1 cellular context compared by ENCODE assay signal in the genomic region with DNA sequence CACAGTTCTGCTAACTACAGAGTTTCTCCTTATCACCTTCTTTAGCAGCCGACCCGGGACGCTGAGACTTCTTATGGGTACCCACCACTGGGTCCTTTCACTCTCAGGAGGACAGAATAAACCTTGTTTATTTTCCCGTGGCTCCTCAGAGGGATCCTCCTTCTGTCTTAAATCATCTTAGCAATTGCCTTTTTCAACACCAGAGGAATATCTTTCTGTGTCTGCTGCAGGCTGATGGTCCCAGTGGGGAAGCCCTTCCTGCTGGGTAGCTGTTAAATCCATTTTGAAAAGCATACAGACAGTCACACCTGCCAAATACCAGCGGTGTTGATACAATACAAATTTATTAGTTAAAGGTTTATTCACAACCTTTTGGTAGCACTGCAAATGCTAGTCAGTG.
TF ChIP-seq lines count a peak whose summit lies in the region.

No MANE protein-coding gene starts in this region.

TF ChIP-seq in HEK293, 187 proteins besides CTCF, POLR2A, EP300 and RAD21 (continued from another document):
- TF ChIP-seq, protein P1, sequence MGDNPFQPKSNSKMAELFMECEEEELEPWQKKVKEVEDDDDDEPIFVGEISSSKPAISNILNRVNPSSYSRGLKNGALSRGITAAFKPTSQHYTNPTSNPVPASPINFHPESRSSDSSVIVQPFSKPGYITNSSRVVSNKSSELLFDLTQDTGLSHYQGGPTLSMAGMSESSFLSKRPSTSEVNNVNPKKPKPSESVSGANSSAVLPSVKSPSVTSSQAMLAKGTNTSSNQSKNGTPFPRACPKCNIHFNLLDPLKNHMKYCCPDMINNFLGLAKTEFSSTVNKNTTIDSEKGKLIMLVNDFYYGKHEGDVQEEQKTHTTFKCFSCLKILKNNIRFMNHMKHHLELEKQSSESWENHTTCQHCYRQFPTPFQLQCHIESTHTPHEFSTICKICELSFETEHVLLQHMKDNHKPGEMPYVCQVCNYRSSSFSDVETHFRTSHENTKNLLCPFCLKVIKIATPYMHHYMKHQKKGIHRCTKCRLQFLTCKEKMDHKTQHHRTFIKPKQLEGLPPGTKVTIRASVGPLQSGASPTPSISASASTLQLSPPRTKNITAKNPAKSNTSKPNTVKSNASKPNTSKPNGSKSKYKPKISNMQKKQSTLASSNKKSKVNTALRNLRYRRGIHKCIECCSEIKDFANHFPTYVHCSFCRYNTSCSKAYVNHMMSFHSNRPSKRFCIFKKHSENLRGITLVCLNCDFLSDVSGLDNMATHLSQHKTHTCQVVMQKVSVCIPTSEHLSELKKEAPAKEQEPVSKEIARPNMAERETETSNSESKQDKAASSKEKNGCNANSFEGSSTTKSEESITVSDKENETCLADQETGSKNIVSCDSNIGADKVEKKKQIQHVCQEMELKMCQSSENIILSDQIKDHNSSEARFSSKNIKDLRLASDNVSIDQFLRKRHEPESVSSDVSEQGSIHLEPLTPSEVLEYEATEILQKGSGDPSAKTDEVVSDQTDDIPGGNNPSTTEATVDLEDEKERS (tag by site-specific recombination; IDR thresholded peaks at IDR 0.05), result no peak
- TF ChIP-seq, protein P2, sequence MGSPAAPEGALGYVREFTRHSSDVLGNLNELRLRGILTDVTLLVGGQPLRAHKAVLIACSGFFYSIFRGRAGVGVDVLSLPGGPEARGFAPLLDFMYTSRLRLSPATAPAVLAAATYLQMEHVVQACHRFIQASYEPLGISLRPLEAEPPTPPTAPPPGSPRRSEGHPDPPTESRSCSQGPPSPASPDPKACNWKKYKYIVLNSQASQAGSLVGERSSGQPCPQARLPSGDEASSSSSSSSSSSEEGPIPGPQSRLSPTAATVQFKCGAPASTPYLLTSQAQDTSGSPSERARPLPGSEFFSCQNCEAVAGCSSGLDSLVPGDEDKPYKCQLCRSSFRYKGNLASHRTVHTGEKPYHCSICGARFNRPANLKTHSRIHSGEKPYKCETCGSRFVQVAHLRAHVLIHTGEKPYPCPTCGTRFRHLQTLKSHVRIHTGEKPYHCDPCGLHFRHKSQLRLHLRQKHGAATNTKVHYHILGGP (tag by site-specific recombination; IDR thresholded peaks at IDR 0.05), result no peak
- TF ChIP-seq ZNF174 (tag by site-specific recombination; IDR thresholded peaks at IDR 0.05) (no peak), ZIC2 (tag by site-specific recombination; IDR thresholded peaks at IDR 0.05) (peak; percentile 92), ZNF324 (tag by site-specific recombination; IDR thresholded peaks at IDR 0.05) (no peak), IKZF3 (tag by site-specific recombination; IDR thresholded peaks at IDR 0.05) (no peak), ZBTB20 (tag by site-specific recombination; IDR thresholded peaks at IDR 0.05) (no peak), PRDM1 (tag by site-specific recombination; IDR thresholded peaks at IDR 0.05) (no peak)
- TF ChIP-seq, protein P3, sequence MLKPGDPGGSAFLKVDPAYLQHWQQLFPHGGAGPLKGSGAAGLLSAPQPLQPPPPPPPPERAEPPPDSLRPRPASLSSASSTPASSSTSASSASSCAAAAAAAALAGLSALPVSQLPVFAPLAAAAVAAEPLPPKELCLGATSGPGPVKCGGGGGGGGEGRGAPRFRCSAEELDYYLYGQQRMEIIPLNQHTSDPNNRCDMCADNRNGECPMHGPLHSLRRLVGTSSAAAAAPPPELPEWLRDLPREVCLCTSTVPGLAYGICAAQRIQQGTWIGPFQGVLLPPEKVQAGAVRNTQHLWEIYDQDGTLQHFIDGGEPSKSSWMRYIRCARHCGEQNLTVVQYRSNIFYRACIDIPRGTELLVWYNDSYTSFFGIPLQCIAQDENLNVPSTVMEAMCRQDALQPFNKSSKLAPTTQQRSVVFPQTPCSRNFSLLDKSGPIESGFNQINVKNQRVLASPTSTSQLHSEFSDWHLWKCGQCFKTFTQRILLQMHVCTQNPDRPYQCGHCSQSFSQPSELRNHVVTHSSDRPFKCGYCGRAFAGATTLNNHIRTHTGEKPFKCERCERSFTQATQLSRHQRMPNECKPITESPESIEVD (tag by site-specific recombination; IDR thresholded peaks at IDR 0.05), result peak; percentile 5; the same call in 1 of the 2 replicates
- TF ChIP-seq, protein P4, sequence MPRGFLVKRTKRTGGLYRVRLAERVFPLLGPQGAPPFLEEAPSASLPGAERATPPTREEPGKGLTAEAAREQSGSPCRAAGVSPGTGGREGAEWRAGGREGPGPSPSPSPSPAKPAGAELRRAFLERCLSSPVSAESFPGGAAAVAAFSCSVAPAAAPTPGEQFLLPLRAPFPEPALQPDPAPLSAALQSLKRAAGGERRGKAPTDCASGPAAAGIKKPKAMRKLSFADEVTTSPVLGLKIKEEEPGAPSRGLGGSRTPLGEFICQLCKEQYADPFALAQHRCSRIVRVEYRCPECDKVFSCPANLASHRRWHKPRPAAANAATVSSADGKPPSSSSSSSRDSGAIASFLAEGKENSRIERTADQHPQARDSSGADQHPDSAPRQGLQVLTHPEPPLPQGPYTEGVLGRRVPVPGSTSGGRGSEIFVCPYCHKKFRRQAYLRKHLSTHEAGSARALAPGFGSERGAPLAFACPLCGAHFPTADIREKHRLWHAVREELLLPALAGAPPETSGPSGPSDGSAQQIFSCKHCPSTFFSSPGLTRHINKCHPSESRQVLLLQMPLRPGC (tag by site-specific recombination; IDR thresholded peaks at IDR 0.05), result no peak
TF ChIP-seq in HEK293: peak in this region for 2.
